9 cellular contexts compared by ENCODE assay signal in the genomic region with DNA sequence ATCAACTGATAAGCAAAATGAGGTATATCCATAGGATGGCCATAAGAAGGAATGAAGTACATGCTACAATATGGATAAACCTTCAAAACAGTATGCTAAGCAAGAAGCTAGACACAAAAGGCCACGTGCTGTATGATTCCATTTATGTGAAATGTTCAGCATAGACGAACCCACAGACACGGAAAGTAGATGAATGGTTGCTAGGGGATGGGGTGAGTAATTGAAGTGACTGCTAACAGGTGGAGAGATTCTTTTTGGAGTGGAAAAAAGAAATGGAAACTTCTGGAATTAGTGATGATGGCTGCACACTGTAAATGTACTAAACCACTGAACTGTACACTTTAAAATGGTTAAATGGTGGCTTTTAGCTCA. TPM values are rescaled to one million over a fixed set of nuclear protein-coding genes. Genes with fewer than 3 reads are reported as not detected.
DNase-seq lines count a peak whose midpoint lies in the region; ATAC-seq and TF ChIP-seq lines count a peak whose summit lies in the region.
"Had no signal": no experiment of that assay in that cellular context is flagged by ENCODE, and none has a peak within 500 bp of the region (broad histone marks: within the 10 kb centered on the region; RNA-seq: fewer than 3 reads in every experiment).

No MANE protein-coding gene starts in this region.

- H3K9me3 Mint-ChIP-seq in CD4-positive, CD25-positive, alpha-beta regulatory T cell, result peaks cover 0 to 1% (median 0%) of the 10 kb centered on the region in 7 donors

- H3K4me3 ChIP-seq in CD4-positive, CD25-positive, alpha-beta regulatory T cell (ENCODE audit: low read depth, low read length), result peak overlapping the region; percentile 20
- peak overlapping the region; percentile 53 for H3K4me3 ChIP-seq in LNCaP clone FGC (ENCODE audit: low read depth, low read length)
- H3K4me3 ChIP-seq in effector memory CD4-positive, alpha-beta T cell (ENCODE audit: insufficient read depth, low read depth, low read length, poor library complexity, severe bottlenecking), result no peak overlapping the region
- H3K4me3 ChIP-seq in neutrophil (ENCODE audit: low read depth in 1 of 2, low read length in 1 of 2), result no peak overlapping the region

- no peak for ATAC-seq in CD4-positive, CD25-positive, alpha-beta regulatory T cell (ENCODE audit: low read depth in 2 of 2)
- no peak for ATAC-seq in GM19452 (IDR thresholded peaks at IDR 0.05; ENCODE audit: unreplicated experiment)

- H3K27me3 ChIP-seq in CD4-positive, CD25-positive, alpha-beta regulatory T cell (ENCODE audit: control insufficient read depth, insufficient read depth, low read length), result no peaks in the 10 kb centered on the region
- no peaks in the 10 kb centered on the region for H3K27me3 ChIP-seq in effector memory CD4-positive, alpha-beta T cell (replicated peaks; ENCODE audit: control insufficient read depth, insufficient read depth, low read length, poor library complexity, severe bottlenecking)
- no peaks in the 10 kb centered on the region for H3K27me3 ChIP-seq in neutrophil

- H3K27ac ChIP-seq in CD4-positive, CD25-positive, alpha-beta regulatory T cell (ENCODE audit: insufficient read depth, low read length, poor library complexity, severe bottlenecking), result peak overlapping the region; percentile 66
- peak overlapping the region; percentile 56 for H3K27ac ChIP-seq in effector memory CD4-positive, alpha-beta T cell (ENCODE audit: insufficient read depth, low read length, poor library complexity, severe bottlenecking)
- peak overlapping the region; percentile 43 for H3K27ac ChIP-seq in neutrophil

- no peak for DNase-seq in CD4-positive, CD25-positive, alpha-beta regulatory T cell
- DNase-seq in LNCaP clone FGC (ENCODE audit: low read depth), result no peak
- DNase-seq in effector memory CD4-positive, alpha-beta T cell, result no peak
- no peak for DNase-seq in NCI-H1436 (lab: John Stamatoyannopoulos, UW)
- no peak for DNase-seq in GOT3 (lab: John Stamatoyannopoulos, UW)
- no peak for DNase-seq in NCI-H226
- DNase-seq: SIG-M5 had no signal

- H3K4me1 ChIP-seq in CD4-positive, CD25-positive, alpha-beta regulatory T cell (ENCODE audit: control insufficient read depth, insufficient read depth, low read length, poor library complexity, severe bottlenecking), result peaks cover 12% of the 10 kb centered on the region
- peaks cover 7% of the 10 kb centered on the region for H3K4me1 ChIP-seq in effector memory CD4-positive, alpha-beta T cell (ENCODE audit: control insufficient read depth, insufficient read depth, low read length, poor library complexity, severe bottlenecking)
- H3K4me1 ChIP-seq in neutrophil (ENCODE audit: control insufficient read depth in 1 of 2, insufficient read depth in 1 of 2, low read depth in 1 of 2, low read length in 1 of 2), result peaks cover 25 to 29% of the 10 kb centered on the region in 2 experiments

- H3K4me3 Mint-ChIP-seq in CD4-positive, CD25-positive, alpha-beta regulatory T cell, result peak overlapping the region; percentile 83 to 89 (median 86)

- TF ChIP-seq CTCF in LNCaP clone FGC (IDR thresholded peaks at IDR 0.05; ENCODE audit: control insufficient read depth, extremely low read depth, insufficient read depth), result no peak
- no peak for TF ChIP-seq CTCF in neutrophil (IDR thresholded peaks at IDR 0.05)

- H3K27me3 Mint-ChIP-seq in CD4-positive, CD25-positive, alpha-beta regulatory T cell, result peaks cover 8% of the 10 kb centered on the region

- peaks cover 34% of the 10 kb centered on the region for H3K36me3 ChIP-seq in CD4-positive, CD25-positive, alpha-beta regulatory T cell (ENCODE audit: control insufficient read depth, insufficient read depth, low read length)
- peaks cover 32% of the 10 kb centered on the region for H3K36me3 ChIP-seq in effector memory CD4-positive, alpha-beta T cell (ENCODE audit: control insufficient read depth, insufficient read depth, low read length)
- peaks cover 52% of the 10 kb centered on the region for H3K36me3 ChIP-seq in neutrophil

- H3K9me3 ChIP-seq in CD4-positive, CD25-positive, alpha-beta regulatory T cell (ENCODE audit: control insufficient read depth in 2 of 2, low read length in 2 of 2), result no peaks in the 10 kb centered on the region
- no peaks in the 10 kb centered on the region for H3K9me3 ChIP-seq in effector memory CD4-positive, alpha-beta T cell (ENCODE audit: control insufficient read depth, low read length)
- H3K9me3 ChIP-seq in neutrophil, result no peaks in the 10 kb centered on the region

- H3K27ac Mint-ChIP-seq in CD4-positive, CD25-positive, alpha-beta regulatory T cell, result peak overlapping the region; percentile 3 to 83 (median 77)

- peaks cover 19% of the 10 kb centered on the region for H3K36me3 Mint-ChIP-seq in CD4-positive, CD25-positive, alpha-beta regulatory T cell

- peaks cover 14 to 32% (median 21%) of the 10 kb centered on the region in 4 donors for H3K4me1 Mint-ChIP-seq in CD4-positive, CD25-positive, alpha-beta regulatory T cell

RNA-seq across cellular contexts. Expression of a gene that starts 0.6 kb away (rescaled TPM):
- 2.2 TPM for total RNA-seq in CD4-positive, CD25-positive, alpha-beta regulatory T cell
- under 1 TPM in 3 of 4 donors, not detected in 1; 0.05 to 0.13 (median 0.05) TPM for polyA plus RNA-seq in CD4-positive, CD25-positive, alpha-beta regulatory T cell

RNA-seq across cellular contexts. Expression of a gene that starts 10.7 kb away (rescaled TPM):
- total RNA-seq in CD4-positive, CD25-positive, alpha-beta regulatory T cell, result 44.6 TPM
- 10 to 100 TPM; 37.0 to 46.7 (median 42.3) TPM for polyA plus RNA-seq in CD4-positive, CD25-positive, alpha-beta regulatory T cell

RNA-seq across cellular contexts. Expression of a gene that starts 11.0 kb away (rescaled TPM):
- total RNA-seq in CD4-positive, CD25-positive, alpha-beta regulatory T cell, result 19.3 TPM
- polyA plus RNA-seq in CD4-positive, CD25-positive, alpha-beta regulatory T cell, result 1 to 10 TPM; 2.5 to 5.3 (median 3.8) TPM

Comparison
In these comparisons a context has a peak if more than half of its experiments do, and no peak if none do; other contexts are left out.
1. H3K4me3 ChIP-seq: peak in CD4-positive, CD25-positive, alpha-beta regulatory T cell (single experiment) and LNCaP clone FGC (single experiment); none in effector memory CD4-positive, alpha-beta T cell (single experiment) and neutrophil (0 of 2).
2. Peak in every context shown above with its lines, with median percentiles within 50 percentile points of each other: H3K27ac ChIP-seq.